In the genomic region with DNA sequence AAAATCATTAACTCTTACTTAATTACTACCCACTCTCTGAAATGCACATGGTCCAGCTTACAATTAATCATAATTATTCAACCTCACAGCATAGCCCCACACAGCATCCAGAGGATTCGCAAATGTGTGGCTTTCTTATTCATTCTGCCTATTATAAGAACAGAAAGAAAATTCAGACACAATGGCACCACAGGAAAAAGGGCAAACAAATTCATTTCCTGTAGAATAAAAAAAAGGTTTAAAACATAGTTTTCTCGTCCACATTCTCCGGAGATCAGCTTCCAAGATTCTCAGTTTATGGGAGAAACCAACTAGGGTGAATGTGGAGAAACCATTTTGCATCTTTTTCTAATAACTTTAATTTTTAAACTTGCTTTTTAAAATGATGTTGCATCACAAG, we compare ENCODE assay signal across 13 cellular contexts.
DNase-seq lines count a peak whose midpoint lies in the region; ATAC-seq and TF ChIP-seq lines count a peak whose summit lies in the region.
"Had no signal": no experiment of that assay in that cellular context is flagged by ENCODE, and none has a peak within 500 bp of the region (broad histone marks: within the 10 kb centered on the region; RNA-seq: fewer than 3 reads in every experiment).

No MANE protein-coding gene starts in this region.

- H3K27ac ChIP-seq in HEK293 (ENCODE audit: extremely low read depth, low read depth, low read length): no peak overlapping the region
- no peak overlapping the region for H3K27ac ChIP-seq in GM23248
- no peak overlapping the region for H3K27ac ChIP-seq in left lung
- H3K27ac ChIP-seq: KMS-11 had no signal

- no peaks in the 10 kb centered on the region for H4K20me1 ChIP-seq in GM23248 (ENCODE audit: insufficient read depth)

- ATAC-seq in left lung (no peak), GM18520 (IDR thresholded peaks at IDR 0.05; ENCODE audit: unreplicated experiment) (no peak)
- ATAC-seq: CD8-positive, alpha-beta T cell; HepG2 had no signal

- no peak overlapping the region for H3K9ac ChIP-seq in GM23248
- H3K9ac ChIP-seq: KMS-11 had no signal

- no peak overlapping the region for H3K4me2 ChIP-seq in GM23248 (ENCODE audit: unreplicated experiment)
- H3K4me2 ChIP-seq: KMS-11 had no signal

- H3K4me1 ChIP-seq in HEK293 (ENCODE audit: control insufficient read depth, insufficient read depth, low read length): no peaks in the 10 kb centered on the region
- peaks cover 7% of the 10 kb centered on the region for H3K4me1 ChIP-seq in GM23248 (ENCODE audit: insufficient read depth)
- H3K4me1 ChIP-seq in left lung: no peaks in the 10 kb centered on the region
- H3K4me1 ChIP-seq: Caco-2 had no signal

- H3K9me2 ChIP-seq in GM23248 (ENCODE audit: insufficient read depth): no peaks in the 10 kb centered on the region

- 97 to 98% methylated on average over 3 of the region's 3 CpGs for WGBS in GM23248 (ENCODE audit: low coverage in 1 of 2, low lambda C conversion rate in 2 of 2, missing lambda C conversion rate in 2 of 2), 2 experiments

- H3K4me3 ChIP-seq in HEK293 (ENCODE audit: low read depth, low read length) (no peak overlapping the region), GM23248 (no peak overlapping the region), left lung (no peak overlapping the region)

- H3K36me3 ChIP-seq in HEK293 (ENCODE audit: control insufficient read depth in 2 of 2, insufficient read depth in 1 of 2, low read length in 2 of 2) (no peaks in the 10 kb centered on the region), GM23248 (ENCODE audit: low read depth) (no peaks in the 10 kb centered on the region), left lung (no peaks in the 10 kb centered on the region)

- peaks cover 8% of the 10 kb centered on the region; the same call in 1 of the 2 replicates for H3K79me2 ChIP-seq in GM23248 (ENCODE audit: insufficient read depth)

- H3K9me3 ChIP-seq in HEK293 (ENCODE audit: control insufficient read depth, insufficient read depth, low read depth, low read length): no peaks in the 10 kb centered on the region
- H3K9me3 ChIP-seq in GM23248 (ENCODE audit: low read depth): no peaks in the 10 kb centered on the region
- no peaks in the 10 kb centered on the region for H3K9me3 ChIP-seq in left lung
- H3K9me3 ChIP-seq: Caco-2 had no signal

- CTCF ChIA-PET in HEK293 (lab: Yijun Ruan, JAX): no interaction called here

- no peak for TF ChIP-seq CTCF in HEK293 (tag by site-specific recombination; IDR thresholded peaks at IDR 0.05)
- no peak for TF ChIP-seq CTCF in left lung (IDR thresholded peaks at IDR 0.05)

- in situ Hi-C loops in GM23248 (cut with MboI): no loop called here

- DNase-seq in COR-L47 (lab: John Stamatoyannopoulos, UW) (peak; percentile 5), NCI-H146 (lab: John Stamatoyannopoulos, UW) (peak; percentile 71), DMS153 (lab: John Stamatoyannopoulos, UW) (no peak), GM23248 (no peak), left lung (no peak)
- DNase-seq: Caco-2; CD8-positive, alpha-beta T cell; DMS53; HCEC 1CT had no signal

- no peaks in the 10 kb centered on the region for H3F3A ChIP-seq in GM23248 (ENCODE audit: insufficient read depth)

- POLR2A ChIA-PET in HEK293 (lab: Yijun Ruan, JAX): interaction anchor here (0.6 kb wide), 1 partner anchor 1633 kb away, joined by 3 read pairs; no protein-coding TSS in a partner anchor

- H2AFZ ChIP-seq in GM23248: no peak overlapping the region

- intact Hi-C loops in left lung (cut with DNase I): no loop called here

- H3K27me3 ChIP-seq in GM23248 (replicated peaks; ENCODE audit: insufficient read depth) (no peaks in the 10 kb centered on the region), left lung (no peaks in the 10 kb centered on the region)

TF ChIP-seq in HEK293, 187 proteins besides CTCF, POLR2A, EP300 and RAD21:
- TF ChIP-seq, protein P1, sequence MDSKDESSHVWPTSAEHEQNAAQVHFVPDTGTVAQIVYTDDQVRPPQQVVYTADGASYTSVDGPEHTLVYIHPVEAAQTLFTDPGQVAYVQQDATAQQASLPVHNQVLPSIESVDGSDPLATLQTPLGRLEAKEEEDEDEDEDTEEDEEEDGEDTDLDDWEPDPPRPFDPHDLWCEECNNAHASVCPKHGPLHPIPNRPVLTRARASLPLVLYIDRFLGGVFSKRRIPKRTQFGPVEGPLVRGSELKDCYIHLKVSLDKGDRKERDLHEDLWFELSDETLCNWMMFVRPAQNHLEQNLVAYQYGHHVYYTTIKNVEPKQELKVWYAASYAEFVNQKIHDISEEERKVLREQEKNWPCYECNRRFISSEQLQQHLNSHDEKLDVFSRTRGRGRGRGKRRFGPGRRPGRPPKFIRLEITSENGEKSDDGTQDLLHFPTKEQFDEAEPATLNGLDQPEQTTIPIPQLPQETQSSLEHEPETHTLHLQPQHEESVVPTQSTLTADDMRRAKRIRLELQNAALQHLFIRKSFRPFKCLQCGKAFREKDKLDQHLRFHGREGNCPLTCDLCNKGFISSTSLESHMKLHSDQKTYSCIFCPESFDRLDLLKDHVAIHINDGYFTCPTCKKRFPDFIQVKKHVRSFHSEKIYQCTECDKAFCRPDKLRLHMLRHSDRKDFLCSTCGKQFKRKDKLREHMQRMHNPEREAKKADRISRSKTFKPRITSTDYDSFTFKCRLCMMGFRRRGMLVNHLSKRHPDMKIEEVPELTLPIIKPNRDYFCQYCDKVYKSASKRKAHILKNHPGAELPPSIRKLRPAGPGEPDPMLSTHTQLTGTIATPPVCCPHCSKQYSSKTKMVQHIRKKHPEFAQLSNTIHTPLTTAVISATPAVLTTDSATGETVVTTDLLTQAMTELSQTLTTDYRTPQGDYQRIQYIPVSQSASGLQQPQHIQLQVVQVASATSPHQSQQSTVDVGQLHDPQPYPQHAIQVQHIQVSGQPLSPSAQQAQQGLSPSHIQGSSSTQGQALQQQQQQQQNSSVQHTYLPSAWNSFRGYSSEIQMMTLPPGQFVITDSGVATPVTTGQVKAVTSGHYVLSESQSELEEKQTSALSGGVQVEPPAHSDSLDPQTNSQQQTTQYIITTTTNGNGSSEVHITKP (tag by site-specific recombination; IDR thresholded peaks at IDR 0.05): 0 out of 2 replicates have a peak, but pooled peaks have one; percentile 28
- TF ChIP-seq, protein P2, sequence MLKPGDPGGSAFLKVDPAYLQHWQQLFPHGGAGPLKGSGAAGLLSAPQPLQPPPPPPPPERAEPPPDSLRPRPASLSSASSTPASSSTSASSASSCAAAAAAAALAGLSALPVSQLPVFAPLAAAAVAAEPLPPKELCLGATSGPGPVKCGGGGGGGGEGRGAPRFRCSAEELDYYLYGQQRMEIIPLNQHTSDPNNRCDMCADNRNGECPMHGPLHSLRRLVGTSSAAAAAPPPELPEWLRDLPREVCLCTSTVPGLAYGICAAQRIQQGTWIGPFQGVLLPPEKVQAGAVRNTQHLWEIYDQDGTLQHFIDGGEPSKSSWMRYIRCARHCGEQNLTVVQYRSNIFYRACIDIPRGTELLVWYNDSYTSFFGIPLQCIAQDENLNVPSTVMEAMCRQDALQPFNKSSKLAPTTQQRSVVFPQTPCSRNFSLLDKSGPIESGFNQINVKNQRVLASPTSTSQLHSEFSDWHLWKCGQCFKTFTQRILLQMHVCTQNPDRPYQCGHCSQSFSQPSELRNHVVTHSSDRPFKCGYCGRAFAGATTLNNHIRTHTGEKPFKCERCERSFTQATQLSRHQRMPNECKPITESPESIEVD (tag by site-specific recombination; IDR thresholded peaks at IDR 0.05): 0 out of 2 replicates have a peak, but pooled peaks have one; percentile 7
- no peak for TF ChIP-seq ZNF558 (tag by site-specific recombination; IDR thresholded peaks at IDR 0.05)

Comparison
In these comparisons a context has a peak if more than half of its experiments do, and no peak if none do; other contexts are left out.
1. DNase-seq: peak in COR-L47 (single experiment) and NCI-H146 (single experiment); none in DMS153 (single experiment), GM23248 (single experiment) and left lung (0 of 2).